ENCODE assay signal across 19 cellular contexts in the genomic region with DNA sequence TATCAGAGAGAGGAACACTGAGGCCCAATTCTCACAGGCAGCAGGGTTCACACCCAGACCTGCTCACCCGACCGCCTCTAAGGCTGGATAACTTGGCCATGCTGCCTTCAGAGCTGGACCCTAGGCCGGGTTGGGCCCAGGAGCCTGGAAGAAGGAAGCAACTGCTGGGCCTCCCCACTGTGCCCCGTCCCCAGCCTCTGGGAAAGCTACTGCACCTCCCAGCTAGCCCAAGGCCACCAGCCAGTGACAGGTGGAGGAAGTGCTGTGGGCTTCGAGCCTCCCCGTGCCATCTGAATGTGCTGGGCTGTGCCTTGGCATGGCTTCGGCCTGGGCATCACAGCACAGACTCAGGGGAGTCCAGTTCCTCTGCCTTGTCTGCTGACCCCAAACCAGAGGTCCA.
"Had no signal": no experiment of that assay in that cellular context is flagged by ENCODE, and none has a peak within 500 bp of the region (broad histone marks: within the 10 kb centered on the region; RNA-seq: fewer than 3 reads in every experiment).

No MANE protein-coding gene starts in this region.

- H3K27me3 Mint-ChIP-seq: activated CD4-positive, alpha-beta T cell treated with anti-CD3 and anti-CD28 coated beads, Interleukin-2, amount 10 ng/mL, durations not matched to agents 24 days and 14 days; activated naive CD4-positive, alpha-beta T cell treated with anti-CD3 and anti-CD28 coated beads, Interleukin-2, amount 10 ng/mL, durations not matched to agents 7 days and 5 days; activated naive CD8-positive, alpha-beta T cell treated with anti-CD3 and anti-CD28 coated beads, Interleukin-2, amount 50 U/mL, for 24 hours had no signal

- H2AFZ ChIP-seq: parathyroid adenoma had no signal

- H3K27ac Mint-ChIP-seq: activated CD4-positive, alpha-beta T cell treated with anti-CD3 and anti-CD28 coated beads, Interleukin-2, amount 10 ng/mL, durations not matched to agents 24 days and 14 days; activated naive CD4-positive, alpha-beta T cell treated with anti-CD3 and anti-CD28 coated beads, Interleukin-2, amount 10 ng/mL, durations not matched to agents 7 days and 5 days; activated naive CD8-positive, alpha-beta T cell treated with anti-CD3 and anti-CD28 coated beads, Interleukin-2, amount 50 U/mL, for 24 hours had no signal

- H3K4me3 ChIP-seq: stomach, vagina had no signal

- H3K9me3 Mint-ChIP-seq: activated CD4-positive, alpha-beta T cell treated with anti-CD3 and anti-CD28 coated beads, Interleukin-2, amount 10 ng/mL, durations not matched to agents 24 days and 14 days; activated naive CD4-positive, alpha-beta T cell treated with anti-CD3 and anti-CD28 coated beads, Interleukin-2, amount 10 ng/mL, durations not matched to agents 7 days and 5 days; activated naive CD8-positive, alpha-beta T cell treated with anti-CD3 and anti-CD28 coated beads, Interleukin-2, amount 50 U/mL, for 24 hours; activated T-cell treated with anti-CD3 and anti-CD28 coated beads, Interleukin-2, amount 50 U/mL, for 4 hours; natural killer cell had no signal

- H3K4me1 ChIP-seq: stomach, vagina had no signal

- H3K9ac ChIP-seq: parathyroid adenoma had no signal

- H3K27ac ChIP-seq: brain microvascular endothelial cell, vagina had no signal

- H3K36me3 Mint-ChIP-seq: natural killer cell had no signal

- H3K4me1 Mint-ChIP-seq: activated CD4-positive, alpha-beta T cell treated with anti-CD3 and anti-CD28 coated beads, Interleukin-2, amount 10 ng/mL, durations not matched to agents 24 days and 14 days; activated naive CD4-positive, alpha-beta T cell treated with anti-CD3 and anti-CD28 coated beads, Interleukin-2, amount 10 ng/mL, durations not matched to agents 7 days and 5 days; activated naive CD8-positive, alpha-beta T cell treated with anti-CD3 and anti-CD28 coated beads, Interleukin-2, amount 50 U/mL, for 24 hours had no signal

- H3K27me3 ChIP-seq: brain microvascular endothelial cell, stomach, vagina had no signal

- H3K4me3 Mint-ChIP-seq: activated CD4-positive, alpha-beta T cell treated with anti-CD3 and anti-CD28 coated beads, Interleukin-2, amount 10 ng/mL, durations not matched to agents 24 days and 14 days; activated naive CD4-positive, alpha-beta T cell treated with anti-CD3 and anti-CD28 coated beads, Interleukin-2, amount 10 ng/mL, durations not matched to agents 7 days and 5 days; activated naive CD8-positive, alpha-beta T cell treated with anti-CD3 and anti-CD28 coated beads, Interleukin-2, amount 50 U/mL, for 24 hours; activated T-cell treated with anti-CD3 and anti-CD28 coated beads, Interleukin-2, amount 50 U/mL, for 4 hours; natural killer cell had no signal

- H3K9me3 ChIP-seq: stomach, vagina had no signal

- ATAC-seq: activated naive CD8-positive, alpha-beta T cell treated with anti-CD3 and anti-CD28 coated beads, Interleukin-2, amount 50 U/mL, for 24 hours; activated T-cell treated with anti-CD3 and anti-CD28 coated beads, Interleukin-2, amount 50 U/mL, for 4 hours had no signal

- DNase-seq: activated CD4-positive, alpha-beta T cell treated with anti-CD3 and anti-CD28 coated beads, Interleukin-2, amount 10 ng/mL, durations not matched to agents 24 days and 14 days; activated CD8-positive, alpha-beta memory T cell treated with anti-CD3 and anti-CD28 coated beads, Interleukin-2, amount 50 U/mL, for 4 hours; activated naive CD4-positive, alpha-beta T cell treated with anti-CD3 and anti-CD28 coated beads, Interleukin-2, amount 10 ng/mL, durations not matched to agents 7 days and 5 days; activated naive CD8-positive, alpha-beta T cell treated with anti-CD3 and anti-CD28 coated beads, Interleukin-2, amount 50 U/mL, for 24 hours; activated T-cell treated with anti-CD3 and anti-CD28 coated beads, Interleukin-2, amount 50 U/mL, for 4 hours; aorta; brain microvascular endothelial cell; cortex of kidney; erythroblast; foreskin melanocyte; glutamatergic neuron; mesendoderm; natural killer cell; stomach; T-helper 1 cell; T1000; trophoblast cell had no signal
